1 cellular context compared by ENCODE assay signal in the genomic region with DNA sequence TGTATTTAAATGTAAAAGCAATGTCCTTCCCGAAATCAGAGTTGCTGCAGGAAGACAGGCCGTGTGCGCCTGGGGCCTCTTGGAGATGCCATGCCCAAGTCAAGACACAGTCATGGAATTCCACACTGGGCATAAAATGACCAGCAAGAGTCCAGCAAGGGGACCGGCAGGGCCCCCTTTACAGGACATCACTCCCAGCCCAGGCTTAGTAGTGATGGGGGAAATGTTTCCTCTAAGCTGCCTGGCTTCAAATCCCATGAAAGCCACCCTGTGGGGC.
TF ChIP-seq lines count a peak whose summit lies in the region.

No MANE protein-coding gene starts in this region.

TF ChIP-seq in GM12891, 5 proteins besides CTCF, POLR2A, EP300 and RAD21 (continued from another document):
- no peak for TF ChIP-seq TAF1 (IDR thresholded peaks at IDR 0.05; ENCODE audit: low read depth, low read length)
- no peak for TF ChIP-seq PAX5 (IDR thresholded peaks at IDR 0.05; ENCODE audit: insufficient read depth, low read length, severe bottlenecking)
- TF ChIP-seq POLR2AphosphoS5 (IDR thresholded peaks at IDR 0.05; ENCODE audit: low read depth, low read length): no peak
- no peak for TF ChIP-seq SPI1 (IDR thresholded peaks at IDR 0.05; ENCODE audit: low read depth, low read length)
